12 cellular contexts compared by ENCODE assay signal in the genomic region with DNA sequence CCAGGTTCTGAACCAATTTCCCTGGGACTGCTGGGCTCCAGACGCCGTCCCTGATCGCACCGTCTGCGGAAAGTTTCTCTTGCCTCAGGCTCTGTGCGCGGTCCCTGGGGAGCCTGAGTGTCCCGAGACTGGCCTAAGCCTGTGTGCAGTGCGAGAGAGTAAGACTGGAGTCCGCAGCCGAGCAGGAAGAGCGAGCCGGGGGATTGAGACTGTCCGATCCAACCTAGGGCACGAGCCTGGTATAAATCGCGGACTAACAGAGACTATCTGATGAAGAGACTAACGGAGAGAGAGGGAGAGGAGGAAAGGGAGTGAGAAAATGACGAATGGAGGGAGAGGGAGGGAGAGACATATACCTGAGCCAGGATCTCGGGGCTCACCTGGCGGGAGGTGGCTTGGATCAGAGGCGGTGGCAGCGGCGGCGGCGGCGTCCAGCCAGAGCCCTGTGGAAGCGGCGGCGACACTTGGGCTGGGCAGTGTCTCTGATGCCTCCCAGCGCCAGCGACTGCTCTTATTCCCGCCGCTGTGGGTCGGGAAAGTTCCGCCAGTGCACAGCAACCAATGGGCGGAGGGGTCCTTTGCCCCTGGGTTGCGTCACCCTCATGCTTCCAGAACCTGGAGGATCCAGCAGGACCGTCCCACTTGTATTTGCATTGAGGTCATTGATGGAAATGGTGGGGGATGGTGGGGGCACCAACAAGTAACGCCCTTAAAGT.
DNase-seq lines count a peak whose midpoint lies in the region; ATAC-seq and TF ChIP-seq lines count a peak whose summit lies in the region.
"Had no signal": no experiment of that assay in that cellular context is flagged by ENCODE, and none has a peak within 500 bp of the region (broad histone marks: within the 10 kb centered on the region; RNA-seq: fewer than 3 reads in every experiment).

A gene with protein sequence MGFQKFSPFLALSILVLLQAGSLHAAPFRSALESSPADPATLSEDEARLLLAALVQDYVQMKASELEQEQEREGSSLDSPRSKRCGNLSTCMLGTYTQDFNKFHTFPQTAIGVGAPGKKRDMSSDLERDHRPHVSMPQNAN (minus strand): TSS at position 487 of the 716 bp plus-strand sequence. CDS start 1,159 bp downstream, outside the sequence.

- H3K4me1 ChIP-seq in iPS-15b (ENCODE audit: control insufficient read depth, insufficient read depth, low read length), result peaks cover 8% of the 10 kb centered on the region

- peaks cover 90% of the 10 kb centered on the region for H3K27me3 ChIP-seq in iPS-15b (ENCODE audit: control insufficient read depth, insufficient read depth, low read length)

- H3K4me3 Mint-ChIP-seq in activated naive CD4-positive, alpha-beta T cell treated with anti-CD3 and anti-CD28 coated beads, Interleukin-2, amount 10 ng/mL, durations not matched to agents 7 days and 5 days, result peak within 1 kb of the TSS; percentile 45
- H3K4me3 Mint-ChIP-seq in stimulated activated memory B cell treated with anti-CD40 and anti-IgM and Interleukin-4, amounts not matched to agents 10 μg/mL and 1 μg/mL and 100 μg/mL, for 72 hours, result peak within 1 kb of the TSS; percentile 67

- CTCF ChIA-PET in activated naive CD4-positive, alpha-beta T cell treated with anti-CD3 and anti-CD28 coated beads, Interleukin-2, amount 10 ng/mL, durations not matched to agents 7 days and 5 days (lab: Charles Lee), result interaction anchor here (0.9 to 4.3 kb wide), 2 partner anchors 34 to 104 kb away, joined by 3 to 46 read pairs; a partner anchor contains a TSS
- CTCF ChIA-PET in RWPE1 (lab: Yijun Ruan, JAX), result interaction anchor here (0.7 kb wide), 1 partner anchor 35 kb away, joined by 3 read pairs; no protein-coding TSS in a partner anchor

- H3K4me1 Mint-ChIP-seq in activated naive CD4-positive, alpha-beta T cell treated with anti-CD3 and anti-CD28 coated beads, Interleukin-2, amount 10 ng/mL, durations not matched to agents 7 days and 5 days, result peaks cover 32% of the 10 kb centered on the region
- peaks cover 34% of the 10 kb centered on the region for H3K4me1 Mint-ChIP-seq in stimulated activated memory B cell treated with anti-CD40 and anti-IgM and Interleukin-4, amounts not matched to agents 10 μg/mL and 1 μg/mL and 100 μg/mL, for 72 hours

- H3K27ac ChIP-seq in RWPE1, result no peak within 1 kb of the TSS
- H3K27ac ChIP-seq: lower lobe of right lung, PC-9 had no signal

- no peak within 1 kb of the TSS for H3K27ac Mint-ChIP-seq in activated naive CD4-positive, alpha-beta T cell treated with anti-CD3 and anti-CD28 coated beads, Interleukin-2, amount 10 ng/mL, durations not matched to agents 7 days and 5 days
- H3K27ac Mint-ChIP-seq in stimulated activated memory B cell treated with anti-CD40 and anti-IgM and Interleukin-4, amounts not matched to agents 10 μg/mL and 1 μg/mL and 100 μg/mL, for 72 hours, result no peak within 1 kb of the TSS

- H3K36me3 Mint-ChIP-seq in activated naive CD4-positive, alpha-beta T cell treated with anti-CD3 and anti-CD28 coated beads, Interleukin-2, amount 10 ng/mL, durations not matched to agents 7 days and 5 days, result no peaks in the 10 kb centered on the region
- H3K36me3 Mint-ChIP-seq in stimulated activated memory B cell treated with anti-CD40 and anti-IgM and Interleukin-4, amounts not matched to agents 10 μg/mL and 1 μg/mL and 100 μg/mL, for 72 hours, result no peaks in the 10 kb centered on the region

- H3K9me3 Mint-ChIP-seq in activated naive CD4-positive, alpha-beta T cell treated with anti-CD3 and anti-CD28 coated beads, Interleukin-2, amount 10 ng/mL, durations not matched to agents 7 days and 5 days, result no peaks in the 10 kb centered on the region
- no peaks in the 10 kb centered on the region for H3K9me3 Mint-ChIP-seq in stimulated activated memory B cell treated with anti-CD40 and anti-IgM and Interleukin-4, amounts not matched to agents 10 μg/mL and 1 μg/mL and 100 μg/mL, for 72 hours

- ATAC-seq in stimulated activated memory B cell treated with anti-CD40 and anti-IgM and Interleukin-4, amounts not matched to agents 10 μg/mL and 1 μg/mL and 100 μg/mL, for 72 hours, result no peak
- no peak for ATAC-seq in GM21619 (IDR thresholded peaks at IDR 0.05; ENCODE audit: unreplicated experiment)
- ATAC-seq in HG03045 (IDR thresholded peaks at IDR 0.05; ENCODE audit: unreplicated experiment), result no peak

- H3K9me3 ChIP-seq in iPS-15b (ENCODE audit: control insufficient read depth, insufficient read depth, low read length), result no peaks in the 10 kb centered on the region
- H3K9me3 ChIP-seq: lower lobe of right lung had no signal

- no peaks in the 10 kb centered on the region for H3K36me3 ChIP-seq in iPS-15b (ENCODE audit: control insufficient read depth, insufficient read depth, low read length)
- H3K36me3 ChIP-seq: lower lobe of right lung had no signal

- H3K27me3 Mint-ChIP-seq in activated naive CD4-positive, alpha-beta T cell treated with anti-CD3 and anti-CD28 coated beads, Interleukin-2, amount 10 ng/mL, durations not matched to agents 7 days and 5 days, result peaks cover 89% of the 10 kb centered on the region
- H3K27me3 Mint-ChIP-seq in stimulated activated memory B cell treated with anti-CD40 and anti-IgM and Interleukin-4, amounts not matched to agents 10 μg/mL and 1 μg/mL and 100 μg/mL, for 72 hours, result peaks cover 89% of the 10 kb centered on the region

- no peak for DNase-seq in activated naive CD4-positive, alpha-beta T cell treated with anti-CD3 and anti-CD28 coated beads, Interleukin-2, amount 10 ng/mL, durations not matched to agents 7 days and 5 days
- no peak for DNase-seq in activated naive CD4-positive, alpha-beta T cell (lab: John Stamatoyannopoulos, UW)
- peak; percentile 89 to 92 for DNase-seq in SHP77 (lab: John Stamatoyannopoulos, UW)
- no peak for DNase-seq in RWPE1 (ENCODE audit: low spot score)
- DNase-seq: activated CD4-positive, alpha-beta T cell treated with anti-CD3 and anti-CD28 coated beads, Interleukin-2, amount 50 U/mL, for 4 hours; dermis blood vessel endothelial cell; lower lobe of right lung; PC-9 had no signal

- peak within 1 kb of the TSS; percentile 61 for H3K4me3 ChIP-seq in iPS-15b (ENCODE audit: low read depth, low read length)
- H3K4me3 ChIP-seq: PC-9 had no signal

- POLR2A ChIA-PET in RWPE1 (lab: Yijun Ruan, JAX; ENCODE audit: low non-redundant PET), result no interaction called here

- TF ChIP-seq CTCF in RWPE1 (conservative IDR thresholded peaks at IDR 0.05; ENCODE audit: low read depth), result no peak

- peak within 1 kb of the TSS; percentile 4 for H3K9ac ChIP-seq in iPS-15b (ENCODE audit: low read depth, low read length)

Comparison
In these comparisons a context has a peak if more than half of its experiments do, and no peak if none do; other contexts are left out.
1. DNase-seq: peak in SHP77 (2 of 2); none in activated naive CD4-positive, alpha-beta T cell treated with anti-CD3 and anti-CD28 coated beads, Interleukin-2, amount 10 ng/mL, durations not matched to agents 7 days and 5 days (single experiment), activated naive CD4-positive, alpha-beta T cell (0 of 4) and RWPE1 (single experiment).